In genomic region chr14:57402173-57402852, GRCh38 we compare ENCODE assay signal across 1 cellular context.
TF ChIP-seq lines count a peak whose summit lies in the region.

No MANE protein-coding gene starts in this region.

TF ChIP-seq in GM12878, 131 proteins besides CTCF, POLR2A, EP300 and RAD21:
- TF ChIP-seq YBX1 (IDR thresholded peaks at IDR 0.05) (no peak), ETV6 (conservative IDR thresholded peaks at IDR 0.05 in 1 of 2, IDR thresholded peaks at IDR 0.05 in 1 of 2; ENCODE audit: borderline replicate concordance in 1 of 2, low read depth in 1 of 2) (no peak), KDM1A (IDR thresholded peaks at IDR 0.05; ENCODE audit: borderline replicate concordance) (no peak), CREB1 (IDR thresholded peaks at IDR 0.05; ENCODE audit: low read depth) (no peak)
